ENCODE assay signal across 26 cellular contexts in the genomic region with DNA sequence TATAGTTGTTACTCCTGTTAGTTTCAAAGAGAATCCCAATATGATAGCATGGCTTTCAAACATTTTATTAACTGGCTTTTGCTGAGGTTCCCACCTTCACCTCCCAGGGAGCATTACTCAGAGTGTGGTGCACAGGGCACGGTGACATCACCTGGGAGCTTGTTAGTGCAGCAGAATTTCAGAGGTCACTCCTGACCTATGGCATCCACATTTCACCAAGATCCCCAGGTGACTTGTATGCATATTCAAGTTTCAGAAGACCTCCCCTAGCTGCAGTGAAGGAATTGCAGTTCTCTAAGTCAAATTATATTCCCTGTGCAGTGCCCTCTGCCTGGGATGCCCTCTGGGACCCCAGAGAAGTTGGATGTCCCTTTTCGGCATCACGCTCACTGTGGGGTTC. TPM values are rescaled to one million over a fixed set of nuclear protein-coding genes. Genes with fewer than 3 reads are reported as not detected.
DNase-seq lines count a peak whose midpoint lies in the region; ATAC-seq, FAIRE-seq and TF ChIP-seq lines count a peak whose summit lies in the region.
"Had no signal": no experiment of that assay in that cellular context is flagged by ENCODE, and none has a peak within 500 bp of the region (broad histone marks: within the 10 kb centered on the region; RNA-seq: fewer than 3 reads in every experiment).

No MANE protein-coding gene starts in this region.

- H3K4me3 ChIP-seq in AG04450 (ENCODE audit: low read depth, low read length) (no peak overlapping the region), HEK293 (ENCODE audit: low read depth, low read length) (no peak overlapping the region), cardiac fibroblast (replicated peaks in 1 of 2; ENCODE audit: low read depth in 2 of 2, low read length in 2 of 2) (no peak overlapping the region), keratinocyte (ENCODE audit: control insufficient read depth in 2 of 3, extremely low read depth in 1 of 3, insufficient read depth in 2 of 3, low read depth in 1 of 3, low read length in 3 of 3) (no peak overlapping the region)
- H3K4me3 ChIP-seq: dorsolateral prefrontal cortex, left ventricle myocardium inferior, thyroid gland had no signal

- no peaks in the 10 kb centered on the region for H3K79me2 ChIP-seq in keratinocyte (ENCODE audit: control insufficient read depth, insufficient read depth, low read length)

- H3K4me1 ChIP-seq in HEK293 (ENCODE audit: control insufficient read depth, insufficient read depth, low read length) (no peaks in the 10 kb centered on the region), keratinocyte (ENCODE audit: control insufficient read depth, extremely low read depth, insufficient read depth, low read length) (no peaks in the 10 kb centered on the region)

- no peak for ATAC-seq in GM19324 (IDR thresholded peaks at IDR 0.05; ENCODE audit: low FRiP score, unreplicated experiment)
- ATAC-seq in GM21529 (IDR thresholded peaks at IDR 0.05; ENCODE audit: unreplicated experiment): no peak
- ATAC-seq: activated CD8-positive, alpha-beta T cell treated with anti-CD3 and anti-CD28 coated beads, Interleukin-2, amount 10 ng/mL, durations not matched to agents 7 days and 5 days; stimulated activated naive CD8-positive, alpha-beta T cell treated with anti-CD3 and anti-CD28 coated beads, Interleukin-15, Interleukin-2, amounts not matched to agents 100 U/mL and 50 U/mL, for 24 hours had no signal

- H3K27me3 Mint-ChIP-seq in activated T-helper 1 cell treated with anti-CD3 and anti-CD28 coated beads, Interleukin-12 subunit alpha, Interleukin-12 subunit beta, Interleukin-2, Interleukin-4 antibody, amounts not matched to agents 30 ng/mL and 10 ng/mL and 1 ng/mL, durations not matched to agents 14 hours and 24 hours and 36 hours (ENCODE audit: insufficient read depth): peaks cover 2% of the 10 kb centered on the region

- no peaks in the 10 kb centered on the region for H3K4me1 Mint-ChIP-seq in activated T-helper 1 cell treated with anti-CD3 and anti-CD28 coated beads, Interleukin-12 subunit alpha, Interleukin-12 subunit beta, Interleukin-2, Interleukin-4 antibody, amounts not matched to agents 30 ng/mL and 10 ng/mL and 1 ng/mL, durations not matched to agents 14 hours and 24 hours and 36 hours (ENCODE audit: low read depth)

- H3K27ac ChIP-seq in AG04450 (ENCODE audit: low read depth, low read length) (no peak overlapping the region), HEK293 (ENCODE audit: extremely low read depth, low read depth, low read length) (no peak overlapping the region), keratinocyte (ENCODE audit: control insufficient read depth, insufficient read depth, low read length) (no peak overlapping the region)
- H3K27ac ChIP-seq: dorsolateral prefrontal cortex, HL-60, left ventricle myocardium inferior, thyroid gland had no signal

- no peaks in the 10 kb centered on the region for H4K20me1 ChIP-seq in keratinocyte (ENCODE audit: control insufficient read depth, extremely low read depth, insufficient read depth, low read length)

- no peaks in the 10 kb centered on the region for H3K9me3 ChIP-seq in AG04450 (ENCODE audit: control insufficient read depth, insufficient read depth, low read length)
- no peaks in the 10 kb centered on the region for H3K9me3 ChIP-seq in HEK293 (ENCODE audit: control insufficient read depth, insufficient read depth, low read depth, low read length)
- H3K9me3 ChIP-seq in keratinocyte (ENCODE audit: control insufficient read depth, low read depth, low read length): no peaks in the 10 kb centered on the region
- H3K9me3 ChIP-seq: left ventricle myocardium inferior, thyroid gland had no signal

- H3K27ac Mint-ChIP-seq in activated T-helper 1 cell treated with anti-CD3 and anti-CD28 coated beads, Interleukin-12 subunit alpha, Interleukin-12 subunit beta, Interleukin-2, Interleukin-4 antibody, amounts not matched to agents 30 ng/mL and 10 ng/mL and 1 ng/mL, durations not matched to agents 14 hours and 24 hours and 36 hours: no peak overlapping the region
- H3K27ac Mint-ChIP-seq: activated CD8-positive, alpha-beta T cell treated with anti-CD3 and anti-CD28 coated beads, Interleukin-2, amount 10 ng/mL, durations not matched to agents 7 days and 5 days; activated naive CD4-positive, alpha-beta T cell treated with anti-CD3 and anti-CD28 coated beads for 36 hours; nephron progenitor cell had no signal

- H3K27me3 ChIP-seq in AG04450 (ENCODE audit: control insufficient read depth, insufficient read depth, low read length) (no peaks in the 10 kb centered on the region), keratinocyte (ENCODE audit: control insufficient read depth, extremely low read depth, insufficient read depth, low read length) (no peaks in the 10 kb centered on the region)
- H3K27me3 ChIP-seq: thyroid gland had no signal

- dilution Hi-C loops in keratinocyte (cut with MboI; ENCODE audit: extremely low pct_ligation_motif_present, low sequenced_read_pairs): no loop called here

- DNase-seq in AG04450 (ENCODE audit: low read depth, low spot score): no peak
- no peak for DNase-seq in cardiac fibroblast (ENCODE audit: low read depth in 2 of 2)
- DNase-seq in keratinocyte (ENCODE audit: low read depth, low spot score): no peak
- DNase-seq in NCI-H524 treated with DMSO at 0.1 percent for 48 hours (lab: John Stamatoyannopoulos, UW): no peak
- DNase-seq in activated T-helper 1 cell treated with anti-CD3 and anti-CD28 coated beads, Interleukin-12 subunit alpha, Interleukin-12 subunit beta, Interleukin-2, Interleukin-4 antibody, amounts not matched to agents 30 ng/mL and 10 ng/mL and 1 ng/mL, durations not matched to agents 14 hours and 24 hours and 36 hours (ENCODE audit: low spot score): no peak
- DNase-seq: activated CD8-positive, alpha-beta T cell treated with anti-CD3 and anti-CD28 coated beads, Interleukin-2, amount 10 ng/mL, durations not matched to agents 7 days and 5 days; activated naive CD4-positive, alpha-beta T cell treated with anti-CD3 and anti-CD28 coated beads for 36 hours; activated T-cell treated with anti-CD3 and anti-CD28 coated beads, Interleukin-2, amount 50 U/mL, for 1 hour; amygdala; dorsolateral prefrontal cortex; glutamatergic neuron; left ventricle myocardium inferior; NCI-H748 treated with DMSO at 0.1 percent for 48 hours; nephron progenitor cell; OCI-M1; SIG-M5; small intestine; stimulated activated CD4-positive, alpha-beta T cell treated with anti-CD3 and anti-CD28 coated beads, Interleukin-2, amount 100 ng/mL, for 48 hours; stimulated activated naive CD8-positive, alpha-beta T cell treated with anti-CD3 and anti-CD28 coated beads, Interleukin-15, Interleukin-2, amounts not matched to agents 100 U/mL and 50 U/mL, for 24 hours; T-helper 9 cell; thyroid gland had no signal

- H2AFZ ChIP-seq in keratinocyte (ENCODE audit: control insufficient read depth, low read length): no peak overlapping the region

- no peaks in the 10 kb centered on the region for H3K9me1 ChIP-seq in keratinocyte (ENCODE audit: control insufficient read depth, extremely low read depth, insufficient read depth, low read length)

- intact Hi-C loops in activated T-helper 1 cell treated with anti-CD3 and anti-CD28 coated beads, Interleukin-12 subunit alpha, Interleukin-12 subunit beta, Interleukin-2, Interleukin-4 antibody, amounts not matched to agents 30 ng/mL and 10 ng/mL and 1 ng/mL, durations not matched to agents 14 hours and 24 hours and 36 hours (cut with micrococcal nuclease): no loop called here

- no peaks in the 10 kb centered on the region for H3K36me3 Mint-ChIP-seq in activated T-helper 1 cell treated with anti-CD3 and anti-CD28 coated beads, Interleukin-12 subunit alpha, Interleukin-12 subunit beta, Interleukin-2, Interleukin-4 antibody, amounts not matched to agents 30 ng/mL and 10 ng/mL and 1 ng/mL, durations not matched to agents 14 hours and 24 hours and 36 hours (ENCODE audit: low read depth)

- POLR2A ChIA-PET in AG04450 (lab: Yijun Ruan, JAX): no interaction called here
- POLR2A ChIA-PET in HEK293 (lab: Yijun Ruan, JAX): no interaction called here

- H3K4me3 Mint-ChIP-seq in activated T-helper 1 cell treated with anti-CD3 and anti-CD28 coated beads, Interleukin-12 subunit alpha, Interleukin-12 subunit beta, Interleukin-2, Interleukin-4 antibody, amounts not matched to agents 30 ng/mL and 10 ng/mL and 1 ng/mL, durations not matched to agents 14 hours and 24 hours and 36 hours: no peak overlapping the region
- H3K4me3 Mint-ChIP-seq: activated CD8-positive, alpha-beta T cell treated with anti-CD3 and anti-CD28 coated beads, Interleukin-2, amount 10 ng/mL, durations not matched to agents 7 days and 5 days; activated naive CD4-positive, alpha-beta T cell treated with anti-CD3 and anti-CD28 coated beads for 36 hours; nephron progenitor cell had no signal

- H3K4me2 ChIP-seq in keratinocyte (ENCODE audit: control insufficient read depth, extremely low read depth, insufficient read depth, low read depth, low read length): no peak overlapping the region

- no peaks in the 10 kb centered on the region for H3K9me3 Mint-ChIP-seq in activated T-helper 1 cell treated with anti-CD3 and anti-CD28 coated beads, Interleukin-12 subunit alpha, Interleukin-12 subunit beta, Interleukin-2, Interleukin-4 antibody, amounts not matched to agents 30 ng/mL and 10 ng/mL and 1 ng/mL, durations not matched to agents 14 hours and 24 hours and 36 hours
- H3K9me3 Mint-ChIP-seq: activated naive CD4-positive, alpha-beta T cell treated with anti-CD3 and anti-CD28 coated beads for 36 hours had no signal

- H3K9ac ChIP-seq in keratinocyte (ENCODE audit: control insufficient read depth, extremely low read depth, insufficient read depth, low read length): no peak overlapping the region

- CTCF ChIA-PET in AG04450 (lab: Charles Lee) (no interaction called here), HEK293 (lab: Yijun Ruan, JAX) (no interaction called here)

- H3K36me3 ChIP-seq in HEK293 (ENCODE audit: control insufficient read depth in 2 of 2, insufficient read depth in 1 of 2, low read length in 2 of 2): no peaks in the 10 kb centered on the region
- no peaks in the 10 kb centered on the region for H3K36me3 ChIP-seq in keratinocyte (ENCODE audit: control insufficient read depth in 2 of 2, extremely low read depth in 1 of 2, insufficient read depth in 2 of 2, low read length in 2 of 2)
- H3K36me3 ChIP-seq: left ventricle myocardium inferior, thyroid gland had no signal

- 0 out of 2 replicates have a peak, but pooled peaks have one; percentile 22 for TF ChIP-seq CTCF in AG04450 (IDR thresholded peaks at IDR 0.05; ENCODE audit: low read depth, low read length)
- no peak for TF ChIP-seq CTCF in HEK293 (tag by site-specific recombination; IDR thresholded peaks at IDR 0.05)
- TF ChIP-seq CTCF in cardiac fibroblast (IDR thresholded peaks at IDR 0.05; ENCODE audit: low read depth, low read length): peak; percentile 26
- peak in 2 of 3 experiments; percentile 8 to 17 for TF ChIP-seq CTCF in keratinocyte (optimal IDR thresholded peaks at IDR 0.05 in 1 of 3, IDR thresholded peaks at IDR 0.05 in 1 of 3, conservative IDR thresholded peaks at IDR 0.05 in 1 of 3; ENCODE audit: extremely low read depth in 1 of 3, insufficient read depth in 2 of 3, low read length in 3 of 3)

- FAIRE-seq in keratinocyte (lab: Jason Lieb, UNC): no peak
- FAIRE-seq: GM18507, small intestine had no signal

RNA-seq across cellular contexts. Expression of gene LNX1, which starts 29.7 kb away (rescaled TPM):
- polyA plus RNA-seq in AG04450 (2011; rRNA removed) (2.4 and 2.6 TPM in 2 replicates), keratinocyte (0.17 to 0.32 TPM (median 0.22 TPM) in 3 replicates)
- polyA minus RNA-seq in AG04450 (2011; rRNA and poly(A)+ RNA removed): 2.7 and 5.3 TPM in 2 replicates
- polyA plus RNA-seq in keratinocyte (2011; ENCODE audit: low read depth): 3.7 TPM
- polyA plus RNA-seq in keratinocyte (2011; cell fraction: cytosol; rRNA removed): 0.21 and 0.26 TPM in 2 replicates
- 0.39 TPM in 1 of 2 replicates, not detected in the other for polyA plus RNA-seq in keratinocyte (2011; cell fraction: nucleus; rRNA removed)
- 0.47 and 3.9 TPM in 2 replicates for polyA plus RNA-seq in keratinocyte (2012; ENCODE audit: low replicate concordance)
- polyA minus RNA-seq in keratinocyte: 0.29 to 1.5 TPM (median 1.4 TPM) in 3 replicates
- not detected for polyA minus RNA-seq in keratinocyte (2011; cell fraction: cytosol; rRNA and poly(A)+ RNA removed)
- polyA minus RNA-seq in keratinocyte (2011; cell fraction: nucleus; rRNA and poly(A)+ RNA removed): 0.42 TPM in 1 of 2 replicates, not detected in the other
- total RNA-seq in activated T-helper 1 cell treated with anti-CD3 and anti-CD28 coated beads, Interleukin-12 subunit alpha, Interleukin-12 subunit beta, Interleukin-2, Interleukin-4 antibody, amounts not matched to agents 30 ng/mL and 10 ng/mL and 1 ng/mL, durations not matched to agents 14 hours and 24 hours and 36 hours: not detected in 2 replicates
- total RNA-seq: activated CD8-positive, alpha-beta T cell treated with anti-CD3 and anti-CD28 coated beads, Interleukin-2, amount 10 ng/mL, durations not matched to agents 7 days and 5 days had no signal
